14 cellular contexts compared by ENCODE assay signal in the genomic region with DNA sequence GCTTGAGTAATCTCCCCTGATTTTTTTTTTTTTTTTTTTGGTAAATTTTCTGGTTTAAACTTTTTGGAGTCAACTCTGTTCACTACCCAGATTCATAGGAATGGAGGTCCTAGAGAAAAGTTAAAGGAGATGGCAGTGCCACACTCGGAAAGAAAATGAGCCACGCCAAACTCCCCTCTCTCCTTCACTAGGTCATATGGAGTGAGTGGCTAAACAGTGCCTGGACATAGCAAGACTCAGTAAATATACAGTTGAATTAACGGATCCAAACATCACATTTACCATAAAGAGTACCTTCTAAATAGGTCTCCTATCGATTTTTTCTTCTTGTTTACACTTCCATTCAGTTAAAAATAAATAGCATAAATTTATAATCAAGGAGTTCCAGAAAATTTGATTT. TPM values are rescaled to one million over a fixed set of nuclear protein-coding genes. Genes with fewer than 3 reads are reported as not detected.
DNase-seq lines count a peak whose midpoint lies in the region; ATAC-seq and TF ChIP-seq lines count a peak whose summit lies in the region.
"Had no signal": no experiment of that assay in that cellular context is flagged by ENCODE, and none has a peak within 500 bp of the region (broad histone marks: within the 10 kb centered on the region; RNA-seq: fewer than 3 reads in every experiment).

No MANE protein-coding gene starts in this region.

- H3K27me3 ChIP-seq in Loucy (ENCODE audit: insufficient read depth, low read length, poor library complexity, severe bottlenecking): no peaks in the 10 kb centered on the region

- CTCF ChIA-PET in OCI-LY7 (lab: Charles Lee; ENCODE audit: unreplicated experiment): no interaction called here

- no peaks in the 10 kb centered on the region for H3K4me1 ChIP-seq in Loucy (ENCODE audit: insufficient read depth, low read length, poor library complexity, severe bottlenecking)
- no peaks in the 10 kb centered on the region for H3K4me1 ChIP-seq in OCI-LY7 (ENCODE audit: insufficient read depth, low read length, poor library complexity, severe bottlenecking)

- no peaks in the 10 kb centered on the region for H3K9me3 ChIP-seq in Loucy (ENCODE audit: insufficient read depth, low read depth, low read length)
- H3K9me3 ChIP-seq in OCI-LY7 (ENCODE audit: low read length): no peaks in the 10 kb centered on the region

- POLR2A ChIA-PET in OCI-LY7 (lab: Charles Lee): no interaction called here

- no peaks in the 10 kb centered on the region for H3K9me3 Mint-ChIP-seq in T-helper 2 cell treated with Interferon-gamma antibody and Interleukin-4, amounts not matched to agents 5 μg/mL and 100 μg/mL, for 36 hours
- H3K9me3 Mint-ChIP-seq: CD4-positive, alpha-beta T cell had no signal

- no peak for DNase-seq in OCI-LY7 (ENCODE audit: low spot score)
- DNase-seq in NCI-H1092 (lab: John Stamatoyannopoulos, UW): no peak
- DNase-seq in activated CD4-positive, alpha-beta T cell treated with anti-CD3 and anti-CD28 coated beads, Interleukin-2, amount 50 U/mL, for 1 hour: no peak
- no peak for DNase-seq in head of caudate nucleus
- no peak for DNase-seq in T-helper 2 cell treated with Interferon-gamma antibody and Interleukin-4, amounts not matched to agents 5 μg/mL and 100 μg/mL, for 36 hours (ENCODE audit: low spot score)
- DNase-seq: DMS79 had no signal

- intact Hi-C loops in OCI-LY7 (cut with micrococcal nuclease; ENCODE audit: unreplicated experiment): loop anchor here (5.0 to 10.0 kb wide), 2 partner anchors 190 to 817 kb away; no protein-coding TSS in a partner anchor
- intact Hi-C loops in head of caudate nucleus (cut with DNase I): no loop called here

- H3K4me1 Mint-ChIP-seq in T-helper 2 cell treated with Interferon-gamma antibody and Interleukin-4, amounts not matched to agents 5 μg/mL and 100 μg/mL, for 36 hours (ENCODE audit: low read depth): no peaks in the 10 kb centered on the region
- H3K4me1 Mint-ChIP-seq: B cell had no signal

- H3K36me3 ChIP-seq in Loucy (ENCODE audit: insufficient read depth, low read length) (no peaks in the 10 kb centered on the region), OCI-LY7 (ENCODE audit: insufficient read depth, low read length) (no peaks in the 10 kb centered on the region)

- no peak overlapping the region for H3K27ac Mint-ChIP-seq in T-helper 2 cell treated with Interferon-gamma antibody and Interleukin-4, amounts not matched to agents 5 μg/mL and 100 μg/mL, for 36 hours
- H3K27ac Mint-ChIP-seq: B cell; CD4-positive, alpha-beta T cell had no signal

- H3K36me3 Mint-ChIP-seq in T-helper 2 cell treated with Interferon-gamma antibody and Interleukin-4, amounts not matched to agents 5 μg/mL and 100 μg/mL, for 36 hours (ENCODE audit: low read depth): no peaks in the 10 kb centered on the region

- H4K20me1 ChIP-seq in Loucy (ENCODE audit: insufficient read depth, low read length, poor library complexity, severe bottlenecking): no peaks in the 10 kb centered on the region
- no peaks in the 10 kb centered on the region for H4K20me1 ChIP-seq in OCI-LY7 (ENCODE audit: insufficient read depth, low read length)

- H3K4me3 Mint-ChIP-seq in T-helper 2 cell treated with Interferon-gamma antibody and Interleukin-4, amounts not matched to agents 5 μg/mL and 100 μg/mL, for 36 hours: no peak overlapping the region
- H3K4me3 Mint-ChIP-seq: B cell; CD4-positive, alpha-beta T cell had no signal

- peak; percentile 19 for ATAC-seq in GM21723 (IDR thresholded peaks at IDR 0.05; ENCODE audit: unreplicated experiment)

- H3F3A ChIP-seq in Loucy (ENCODE audit: low read depth): no peaks in the 10 kb centered on the region

- no peak overlapping the region for H3K4me2 ChIP-seq in Loucy (ENCODE audit: low read depth, low read length, poor library complexity, severe bottlenecking)
- H3K4me2 ChIP-seq in OCI-LY7 (ENCODE audit: low read length): no peak overlapping the region

- H3K9me2 ChIP-seq in Loucy (replicated peaks; ENCODE audit: low read depth, low read length): no peaks in the 10 kb centered on the region
- no peaks in the 10 kb centered on the region for H3K9me2 ChIP-seq in OCI-LY7 (ENCODE audit: insufficient read depth, low read length)

- no peaks in the 10 kb centered on the region for H3K27me3 Mint-ChIP-seq in T-helper 2 cell treated with Interferon-gamma antibody and Interleukin-4, amounts not matched to agents 5 μg/mL and 100 μg/mL, for 36 hours (ENCODE audit: low read depth)
- H3K27me3 Mint-ChIP-seq: B cell; CD4-positive, alpha-beta T cell had no signal

- H3K4me3 ChIP-seq in Loucy (ENCODE audit: low read length, poor library complexity, severe bottlenecking) (no peak overlapping the region), OCI-LY7 (ENCODE audit: low read depth, low read length, poor library complexity, severe bottlenecking) (no peak overlapping the region)
- H3K4me3 ChIP-seq: K562 had no signal

- no peak overlapping the region for H3K9ac ChIP-seq in Loucy (ENCODE audit: low read depth, low read length, poor library complexity, severe bottlenecking)

- H2AFZ ChIP-seq in Loucy (ENCODE audit: low read length) (0 out of 2 replicates have a peak overlapping the region, but pooled peaks have one; percentile 26), OCI-LY7 (ENCODE audit: low read length) (0 out of 2 replicates have a peak overlapping the region, but pooled peaks have one; percentile 5)

- TF ChIP-seq CTCF in Loucy (conservative IDR thresholded peaks at IDR 0.05; ENCODE audit: low read length) (no peak), OCI-LY7 (conservative IDR thresholded peaks at IDR 0.05; ENCODE audit: low read length) (no peak)

- BruUV-seq in OCI-LY7 (replicated peaks; lab: Mats Ljungman, UMichigan): no TSS peak

- H3K79me2 ChIP-seq in Loucy (ENCODE audit: insufficient read depth, low read length) (no peaks in the 10 kb centered on the region), OCI-LY7 (ENCODE audit: insufficient read depth, low read depth, low read length) (no peaks in the 10 kb centered on the region)

- H3K27ac ChIP-seq in OCI-LY7 (ENCODE audit: low read depth, low read length, poor library complexity, severe bottlenecking): no peak overlapping the region

RNA-seq across cellular contexts. Expression of a gene that starts 13.6 kb away (rescaled TPM):
- not detected in 2 replicates for total RNA-seq in OCI-LY7 (2014; rRNA removed; shearing (Covaris generic))
- total RNA-seq in OCI-LY7 (2022): not detected in 2 replicates
- total RNA-seq: B cell; Calu3; CD4-positive, alpha-beta T cell; G401; K562 had no signal

RNA-seq across cellular contexts. Expression of a gene that starts 32.7 kb away (rescaled TPM):
- total RNA-seq in OCI-LY7 (2014; rRNA removed; shearing (Covaris generic)): not detected in 2 replicates
- total RNA-seq in OCI-LY7 (2022): not detected in 2 replicates
- total RNA-seq: B cell; Calu3; CD4-positive, alpha-beta T cell; G401; H4; K562 had no signal
